1 cellular context compared by ENCODE assay signal in genomic region chr1:6352138-6352563, GRCh38.
TF ChIP-seq lines count a peak whose summit lies in the region.

No MANE protein-coding gene starts in this region.

TF ChIP-seq in GM23338, 12 proteins besides CTCF, POLR2A, EP300 and RAD21 (continued from another document):
- TF ChIP-seq ZNF462 (CRISPR knock-in tag; IDR thresholded peaks at IDR 0.05), result no peak
- TF ChIP-seq JUNB (IDR thresholded peaks at IDR 0.05; ENCODE audit: unreplicated experiment), result no peak
